8 cellular contexts compared by ENCODE assay signal in genomic region chr15:48336940-48337339, GRCh38. TPM values are rescaled to one million over a fixed set of nuclear protein-coding genes. Genes with fewer than 3 reads are reported as not detected.
DNase-seq lines count a peak whose midpoint lies in the region; ATAC-seq and TF ChIP-seq lines count a peak whose summit lies in the region.

No MANE protein-coding gene starts in this region.

- peaks cover 51% of the 10 kb centered on the region for H3K36me3 Mint-ChIP-seq in effector memory CD8-positive, alpha-beta T cell (ENCODE audit: insufficient read depth)

- H3K9me3 Mint-ChIP-seq in effector memory CD8-positive, alpha-beta T cell = no peaks in the 10 kb centered on the region
- H3K9me3 Mint-ChIP-seq in stimulated activated naive CD8-positive, alpha-beta T cell treated with anti-CD3 and anti-CD28 coated beads, Interleukin-15, amount 100 ng/mL, for 72 hours = no peaks in the 10 kb centered on the region

- peaks cover 44% of the 10 kb centered on the region for H3K79me2 ChIP-seq in MM.1S (ENCODE audit: low read length)

- H3K9me3 ChIP-seq in cardiac muscle cell (ENCODE audit: low read depth) (no peaks in the 10 kb centered on the region), heart left ventricle (no peaks in the 10 kb centered on the region), MM.1S (replicated peaks; ENCODE audit: insufficient read depth, low read length) (no peaks in the 10 kb centered on the region)

- no peak overlapping the region for H3K4me3 Mint-ChIP-seq in effector memory CD8-positive, alpha-beta T cell
- peak overlapping the region in 1 of 2 donors; percentile 24 for H3K4me3 Mint-ChIP-seq in stimulated activated naive CD8-positive, alpha-beta T cell treated with anti-CD3 and anti-CD28 coated beads, Interleukin-15, amount 100 ng/mL, for 72 hours

- no peak overlapping the region for H3K27ac ChIP-seq in cardiac muscle cell
- no peak overlapping the region for H3K27ac ChIP-seq in heart left ventricle
- H3K27ac ChIP-seq in MM.1S (ENCODE audit: low read length) = no peak overlapping the region

- H3F3A ChIP-seq in MM.1S (ENCODE audit: insufficient read depth, low read length) = peaks cover 6% of the 10 kb centered on the region

- H3K9me2 ChIP-seq in MM.1S (replicated peaks; ENCODE audit: insufficient read depth, low read length) = no peaks in the 10 kb centered on the region

- intact Hi-C loops in heart left ventricle (cut with DNase I) = no loop called here

- no peak overlapping the region for H3K27ac Mint-ChIP-seq in effector memory CD8-positive, alpha-beta T cell
- H3K27ac Mint-ChIP-seq in stimulated activated naive CD8-positive, alpha-beta T cell treated with anti-CD3 and anti-CD28 coated beads, Interleukin-15, amount 100 ng/mL, for 72 hours = peak overlapping the region in 1 of 2 donors; percentile 67

- H3K4me3 ChIP-seq in cardiac muscle cell = no peak overlapping the region
- no peak overlapping the region for H3K4me3 ChIP-seq in heart left ventricle
- no peak overlapping the region for H3K4me3 ChIP-seq in MM.1S (ENCODE audit: low read length)

- H3K36me3 ChIP-seq in cardiac muscle cell (peaks cover 18% of the 10 kb centered on the region), heart left ventricle (peaks cover 0 to 89% (median 78%) of the 10 kb centered on the region in 9 donors), MM.1S (replicated peaks; ENCODE audit: insufficient read depth, low read length) (peaks cover 14% of the 10 kb centered on the region; the same call in 1 of the 2 replicates)

- 73 to 95% (median 84%) methylated on average over 2 of the region's 2 CpGs for WGBS in heart left ventricle, 4 donors

- H3K4me2 ChIP-seq in MM.1S (ENCODE audit: low read depth, low read length) = no peak overlapping the region

- TF ChIP-seq POLR2A in heart left ventricle (IDR thresholded peaks at IDR 0.05) = no peak

- H3K27me3 Mint-ChIP-seq in effector memory CD8-positive, alpha-beta T cell = no peaks in the 10 kb centered on the region
- H3K27me3 Mint-ChIP-seq in stimulated activated naive CD8-positive, alpha-beta T cell treated with anti-CD3 and anti-CD28 coated beads, Interleukin-15, amount 100 ng/mL, for 72 hours = no peaks in the 10 kb centered on the region

- no peak overlapping the region for H2AFZ ChIP-seq in MM.1S (ENCODE audit: low read length)

- H3K27me3 ChIP-seq in cardiac muscle cell = no peaks in the 10 kb centered on the region
- no peaks in the 10 kb centered on the region for H3K27me3 ChIP-seq in heart left ventricle
- no peaks in the 10 kb centered on the region for H3K27me3 ChIP-seq in MM.1S (replicated peaks; ENCODE audit: insufficient read depth, low read length)

- peak; percentile 13 to 23 for DNase-seq in cardiac muscle cell (ENCODE audit: low read depth in 1 of 2, low spot score in 1 of 2)
- no peak for DNase-seq in heart left ventricle
- DNase-seq in MM.1S = peak; percentile 27
- DNase-seq in effector memory CD8-positive, alpha-beta T cell = no peak
- DNase-seq in stimulated activated naive CD8-positive, alpha-beta T cell treated with anti-CD3 and anti-CD28 coated beads, Interleukin-15, amount 100 ng/mL, for 72 hours = peak; percentile 11 to 27
- no peak for DNase-seq in NCI-H1092 treated with DMSO at 0.1 percent for 48 hours (lab: John Stamatoyannopoulos, UW)

- H3K9ac ChIP-seq in MM.1S (ENCODE audit: low read length) = no peak overlapping the region

- H3K4me1 Mint-ChIP-seq in effector memory CD8-positive, alpha-beta T cell (ENCODE audit: low read depth in 2 of 2) = peaks cover 4 to 9% of the 10 kb centered on the region in 2 donors
- peaks cover 48% of the 10 kb centered on the region for H3K4me1 Mint-ChIP-seq in stimulated activated naive CD8-positive, alpha-beta T cell treated with anti-CD3 and anti-CD28 coated beads, Interleukin-15, amount 100 ng/mL, for 72 hours

- ATAC-seq in heart left ventricle = no peak
- peak; percentile 23 for ATAC-seq in effector memory CD8-positive, alpha-beta T cell (replicated peaks)
- peak; percentile 52 for ATAC-seq in stimulated activated naive CD8-positive, alpha-beta T cell treated with anti-CD3 and anti-CD28 coated beads, Interleukin-15, amount 100 ng/mL, for 72 hours
- ATAC-seq in HG02852 (IDR thresholded peaks at IDR 0.05; ENCODE audit: unreplicated experiment) = no peak
- no peak for ATAC-seq in HG03196 (IDR thresholded peaks at IDR 0.05; ENCODE audit: unreplicated experiment)

- no peaks in the 10 kb centered on the region for H4K20me1 ChIP-seq in MM.1S (ENCODE audit: insufficient read depth, low read length)

- TF ChIP-seq CTCF in cardiac muscle cell (IDR thresholded peaks at IDR 0.05; ENCODE audit: low read depth, low read length) (peak; percentile 29), heart left ventricle (IDR thresholded peaks at IDR 0.05) (peak in 5 of 12 donors; percentile 10 to 33 (median 24)), MM.1S (IDR thresholded peaks at IDR 0.05; ENCODE audit: low read length) (peak; percentile 40)

- no peaks in the 10 kb centered on the region for H3K4me1 ChIP-seq in cardiac muscle cell (ENCODE audit: low read depth)
- H3K4me1 ChIP-seq in heart left ventricle = peaks cover 0 to 10% (median 7%) of the 10 kb centered on the region in 12 donors
- peaks cover 11% of the 10 kb centered on the region for H3K4me1 ChIP-seq in MM.1S (ENCODE audit: low read length)

RNA-seq across cellular contexts. Expression of gene DUT, which starts 5.7 kb away (rescaled TPM):
- 88.8 and 122 TPM in 2 replicates for total RNA-seq in cardiac muscle cell
- polyA plus RNA-seq in cardiac muscle cell = 137 and 198 TPM in 2 replicates
- total RNA-seq in heart left ventricle = 10 to 100 TPM; 50.9 to 79.9 (median 62.6) TPM
- 10 to 100 TPM; 44.0 to 45.4 TPM for polyA plus RNA-seq in heart left ventricle

Comparison
In these comparisons a context has a peak if more than half of its experiments do, and no peak if none do; other contexts are left out.
1. DNase-seq: peak in cardiac muscle cell (2 of 2), MM.1S (single experiment) and stimulated activated naive CD8-positive, alpha-beta T cell treated with anti-CD3 and anti-CD28 coated beads, Interleukin-15, amount 100 ng/mL, for 72 hours (2 of 2); none in heart left ventricle (0 of 5), effector memory CD8-positive, alpha-beta T cell (0 of 3) and NCI-H1092 treated with DMSO at 0.1 percent for 48 hours (single experiment).
2. ATAC-seq: peak in effector memory CD8-positive, alpha-beta T cell (single experiment) and stimulated activated naive CD8-positive, alpha-beta T cell treated with anti-CD3 and anti-CD28 coated beads, Interleukin-15, amount 100 ng/mL, for 72 hours (single experiment); none in heart left ventricle (0 of 4), HG02852 (single experiment) and HG03196 (single experiment).